1 cellular context compared by ENCODE assay signal in genomic region chr5:34656001-34656699, GRCh38.
A peak's percentile ranks its signal among the peaks of the same experiment; 100 is the strongest.
TF ChIP-seq lines count a peak whose summit lies in the region.

Gene RAI14, plus strand, starts transcription at chr5:34656328. Its CDS starts 30,592 bp downstream, at chr5:34686920.

TF ChIP-seq in HEK293, 187 proteins besides CTCF, POLR2A, EP300 and RAD21 (continued from another document and continues in another):
- TF ChIP-seq REST (tag by site-specific recombination; IDR thresholded peaks at IDR 0.05) (no peak), ZNF2 (tag by site-specific recombination; IDR thresholded peaks at IDR 0.05) (no peak), ZNF473 (tag by site-specific recombination; IDR thresholded peaks at IDR 0.05) (no peak), ZNF785 (tag by site-specific recombination; IDR thresholded peaks at IDR 0.05) (no peak), ZNF18 (tag by site-specific recombination; IDR thresholded peaks at IDR 0.05) (no peak), PRDM2 (tag by site-specific recombination; IDR thresholded peaks at IDR 0.05; ENCODE audit: borderline replicate concordance) (no peak), ZNF560 (tag by site-specific recombination; IDR thresholded peaks at IDR 0.05; ENCODE audit: borderline replicate concordance) (no peak), ZNF26 (tag by site-specific recombination; IDR thresholded peaks at IDR 0.05) (no peak), ZNF404 (tag by site-specific recombination; IDR thresholded peaks at IDR 0.05) (no peak), REPIN1 (tag by site-specific recombination; IDR thresholded peaks at IDR 0.05; ENCODE audit: low read depth) (no peak), ZNF416 (tag by site-specific recombination; IDR thresholded peaks at IDR 0.05) (no peak), WT1 (tag by site-specific recombination; IDR thresholded peaks at IDR 0.05) (peak; percentile 83), ZBTB44 (tag by site-specific recombination; IDR thresholded peaks at IDR 0.05) (0 out of 2 replicates have a peak, but pooled peaks have one; percentile 66), ZNF19 (tag by site-specific recombination; IDR thresholded peaks at IDR 0.05; ENCODE audit: low read depth) (no peak), ZNF423 (tag by site-specific recombination; IDR thresholded peaks at IDR 0.05) (peak; percentile 33; the same call in 1 of the 2 replicates), ZNF24 (tag by site-specific recombination; IDR thresholded peaks at IDR 0.05) (no peak), ZNF518A (tag by site-specific recombination; conservative IDR thresholded peaks at IDR 0.05; ENCODE audit: low read depth) (no peak), RBAK (tag by site-specific recombination; IDR thresholded peaks at IDR 0.05) (no peak), ZNF747 (tag by site-specific recombination; IDR thresholded peaks at IDR 0.05) (no peak), SALL2 (tag by site-specific recombination; IDR thresholded peaks at IDR 0.05; ENCODE audit: borderline replicate concordance) (no peak), ZSCAN18 (tag by site-specific recombination; IDR thresholded peaks at IDR 0.05) (no peak), ZNF658 (tag by site-specific recombination; IDR thresholded peaks at IDR 0.05) (no peak), ZNF366 (tag by site-specific recombination; conservative IDR thresholded peaks at IDR 0.05) (no peak), ZNF311 (tag by site-specific recombination; IDR thresholded peaks at IDR 0.05; ENCODE audit: borderline replicate concordance) (no peak), ZNF112 (tag by site-specific recombination; IDR thresholded peaks at IDR 0.05) (no peak), ZNF544 (tag by site-specific recombination; IDR thresholded peaks at IDR 0.05) (no peak), ZNF16 (tag by site-specific recombination; IDR thresholded peaks at IDR 0.05; ENCODE audit: low read depth) (no peak), ZEB2 (tag by site-specific recombination; IDR thresholded peaks at IDR 0.05) (peak; percentile 63), ZNF114 (tag by site-specific recombination; IDR thresholded peaks at IDR 0.05) (no peak), ZSCAN16 (tag by site-specific recombination; IDR thresholded peaks at IDR 0.05) (no peak), ZNF791 (tag by site-specific recombination; IDR thresholded peaks at IDR 0.05) (no peak), SCRT2 (tag by site-specific recombination; IDR thresholded peaks at IDR 0.05) (no peak), KLF17 (tag by site-specific recombination; IDR thresholded peaks at IDR 0.05) (no peak; the same call in 1 of the 2 replicates), MZF1 (tag by site-specific recombination; IDR thresholded peaks at IDR 0.05; ENCODE audit: borderline replicate concordance) (no peak; the same call in 1 of the 2 replicates), ZNF704 (tag by site-specific recombination; IDR thresholded peaks at IDR 0.05) (no peak)
